ENCODE assay signal across 8 cellular contexts in the genomic region with DNA sequence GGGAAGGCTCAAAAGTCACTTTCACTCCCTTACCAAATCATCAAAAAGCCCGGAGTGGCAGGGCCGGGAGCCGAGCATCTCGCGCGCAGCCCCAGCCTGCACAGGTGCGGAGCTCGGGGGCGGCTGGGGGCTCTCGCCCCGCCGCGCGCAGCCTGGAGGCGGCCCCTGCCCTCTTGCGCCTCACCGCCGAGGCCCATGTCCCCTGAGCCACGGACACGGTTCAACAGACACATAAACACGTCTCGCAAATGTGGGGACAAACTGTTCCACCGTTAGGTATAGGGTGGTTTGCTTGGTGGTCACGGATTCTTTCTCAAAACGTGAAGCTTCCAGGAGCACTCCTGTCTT. TPM values are rescaled to one million over a fixed set of nuclear protein-coding genes. Genes with fewer than 3 reads are reported as not detected.
DNase-seq lines count a peak whose midpoint lies in the region; ATAC-seq and TF ChIP-seq lines count a peak whose summit lies in the region.

No MANE protein-coding gene starts in this region.

- no peak for TF ChIP-seq EP300 in esophagus muscularis mucosa (IDR thresholded peaks at IDR 0.05)

- WGBS in esophagus muscularis mucosa = 1% methylated on average over 19 of the region's 25 CpGs

- peak overlapping the region; percentile 84 to 92 (median 90) for H3K27ac ChIP-seq in esophagus muscularis mucosa (replicated peaks in 1 of 4)

- ATAC-seq in GM18909 (IDR thresholded peaks at IDR 0.05; ENCODE audit: poor library complexity, unreplicated experiment) (peak; percentile 42), HG03103 (IDR thresholded peaks at IDR 0.05; ENCODE audit: low read depth, unreplicated experiment) (peak; percentile 34)

- H3K4me1 ChIP-seq in esophagus muscularis mucosa = peaks cover 12 to 30% (median 29%) of the 10 kb centered on the region in 4 donors

- peaks cover 27% of the 10 kb centered on the region for H3K27me3 Mint-ChIP-seq in activated CD4-positive, alpha-beta T cell treated with anti-CD3 and anti-CD28 coated beads, Interleukin-2, amount 10 ng/mL, durations not matched to agents 7 days and 5 days
- H3K27me3 Mint-ChIP-seq in neural crest cell (ENCODE audit: low read depth) = peaks cover 35% of the 10 kb centered on the region

- H3K27me3 ChIP-seq in esophagus muscularis mucosa = no peaks in the 10 kb centered on the region

- DNase-seq in AG09309 (ENCODE audit: low read depth) = no peak
- DNase-seq in activated CD4-positive, alpha-beta T cell treated with anti-CD3 and anti-CD28 coated beads, Interleukin-2, amount 10 ng/mL, durations not matched to agents 7 days and 5 days = no peak
- DNase-seq in esophagus muscularis mucosa (ENCODE audit: extremely low spot score) = no peak
- DNase-seq in neural crest cell (ENCODE audit: low read depth, low spot score) = no peak
- DNase-seq in D341Med (ENCODE audit: low spot score) = no peak
- no peak for DNase-seq in NCI-H1694 (lab: John Stamatoyannopoulos, UW)

- peak overlapping the region; percentile 65 for H3K4me3 ChIP-seq in AG09309 (ENCODE audit: control insufficient read depth, low read depth, low read length)
- H3K4me3 ChIP-seq in esophagus muscularis mucosa = peak overlapping the region; percentile 81 to 94 (median 85)

- CTCF ChIA-PET in activated CD4-positive, alpha-beta T cell treated with anti-CD3 and anti-CD28 coated beads, Interleukin-2, amount 10 ng/mL, durations not matched to agents 7 days and 5 days (lab: Charles Lee) = interaction anchor here (1.6 kb wide), 1 partner anchor 46 kb away, joined by 3 read pairs; no protein-coding TSS in a partner anchor

- H3K27ac Mint-ChIP-seq in activated CD4-positive, alpha-beta T cell treated with anti-CD3 and anti-CD28 coated beads, Interleukin-2, amount 10 ng/mL, durations not matched to agents 7 days and 5 days = peak overlapping the region; percentile 57
- no peak overlapping the region for H3K27ac Mint-ChIP-seq in neural crest cell (ENCODE audit: unreplicated experiment)

- H3K9me3 Mint-ChIP-seq in activated CD4-positive, alpha-beta T cell treated with anti-CD3 and anti-CD28 coated beads, Interleukin-2, amount 10 ng/mL, durations not matched to agents 7 days and 5 days = no peaks in the 10 kb centered on the region
- H3K9me3 Mint-ChIP-seq in neural crest cell = no peaks in the 10 kb centered on the region

- no peaks in the 10 kb centered on the region for H3K9me3 ChIP-seq in esophagus muscularis mucosa

- TF ChIP-seq POLR2A in esophagus muscularis mucosa (IDR thresholded peaks at IDR 0.05; ENCODE audit: low read depth) = no peak

- peak overlapping the region; percentile 66 for H3K4me3 Mint-ChIP-seq in activated CD4-positive, alpha-beta T cell treated with anti-CD3 and anti-CD28 coated beads, Interleukin-2, amount 10 ng/mL, durations not matched to agents 7 days and 5 days
- peak overlapping the region; percentile 50 for H3K4me3 Mint-ChIP-seq in neural crest cell

- TF ChIP-seq CTCF in AG09309 (IDR thresholded peaks at IDR 0.05; ENCODE audit: control insufficient read depth, insufficient read depth, low read depth, low read length, missing control alignments) = no peak
- TF ChIP-seq CTCF in esophagus muscularis mucosa (IDR thresholded peaks at IDR 0.05) = no peak
- TF ChIP-seq CTCF in neural crest cell (conservative IDR thresholded peaks at IDR 0.05) = no peak

- intact Hi-C loops in esophagus muscularis mucosa (cut with DNase I) = no loop called here

- no peaks in the 10 kb centered on the region for H3K36me3 ChIP-seq in esophagus muscularis mucosa

- POLR2A ChIA-PET in activated CD4-positive, alpha-beta T cell treated with anti-CD3 and anti-CD28 coated beads, Interleukin-2, amount 10 ng/mL, durations not matched to agents 7 days and 5 days (lab: Charles Lee) = no interaction called here

- peaks cover 38% of the 10 kb centered on the region for H3K4me1 Mint-ChIP-seq in activated CD4-positive, alpha-beta T cell treated with anti-CD3 and anti-CD28 coated beads, Interleukin-2, amount 10 ng/mL, durations not matched to agents 7 days and 5 days
- H3K4me1 Mint-ChIP-seq in neural crest cell = peaks cover 13% of the 10 kb centered on the region

- H3K36me3 Mint-ChIP-seq in activated CD4-positive, alpha-beta T cell treated with anti-CD3 and anti-CD28 coated beads, Interleukin-2, amount 10 ng/mL, durations not matched to agents 7 days and 5 days (ENCODE audit: low read depth) = no peaks in the 10 kb centered on the region
- no peaks in the 10 kb centered on the region for H3K36me3 Mint-ChIP-seq in neural crest cell (ENCODE audit: low read depth)

RNA-seq across cellular contexts. Expression of a gene that starts 0.7 kb away (rescaled TPM):
- 1 to 10 TPM; 7.8 to 8.7 TPM for total RNA-seq in activated CD4-positive, alpha-beta T cell treated with anti-CD3 and anti-CD28 coated beads, Interleukin-2, amount 10 ng/mL, durations not matched to agents 7 days and 5 days
- total RNA-seq in esophagus muscularis mucosa = 10 to 100 TPM; 12.6 to 22.8 (median 17.0) TPM
- 2.1 and 2.2 TPM in 2 replicates for total RNA-seq in neural crest cell
